ENCODE assay signal across 16 cellular contexts in the genomic region with DNA sequence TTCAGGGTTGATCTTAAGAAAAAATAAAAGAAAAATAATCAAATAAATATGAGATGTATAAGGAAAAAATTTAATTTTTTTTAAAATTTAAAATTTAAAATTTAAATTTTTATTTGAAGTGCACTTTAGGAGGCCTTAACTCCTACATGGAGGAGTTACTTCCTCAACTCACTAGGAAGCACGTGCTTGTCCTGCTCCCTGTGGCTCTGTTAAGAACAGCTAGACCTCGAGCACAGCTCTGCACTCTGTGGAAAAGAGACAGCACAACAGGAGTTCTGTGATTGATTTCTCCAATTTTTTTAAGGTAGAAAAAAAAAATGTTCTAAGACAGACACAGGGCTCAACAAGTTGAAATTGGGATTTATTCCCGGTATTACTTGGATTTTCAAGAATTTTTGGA.
DNase-seq lines count a peak whose midpoint lies in the region; ATAC-seq and TF ChIP-seq lines count a peak whose summit lies in the region.
"Had no signal": no experiment of that assay in that cellular context is flagged by ENCODE, and none has a peak within 500 bp of the region (broad histone marks: within the 10 kb centered on the region; RNA-seq: fewer than 3 reads in every experiment).

No MANE protein-coding gene starts in this region.

- H3K27me3 ChIP-seq in SK-N-SH (ENCODE audit: insufficient read depth): no peaks in the 10 kb centered on the region
- H3K27me3 ChIP-seq in PC-3 (ENCODE audit: low read length): no peaks in the 10 kb centered on the region
- H3K27me3 ChIP-seq in hepatocyte: no peaks in the 10 kb centered on the region
- no peaks in the 10 kb centered on the region for H3K27me3 ChIP-seq in testis
- H3K27me3 ChIP-seq in transverse colon: no peaks in the 10 kb centered on the region

- H4K20me1 ChIP-seq in SK-N-SH (ENCODE audit: insufficient read depth) (no peaks in the 10 kb centered on the region), PC-3 (ENCODE audit: low read length) (no peaks in the 10 kb centered on the region), hepatocyte (ENCODE audit: insufficient read depth, poor library complexity, severe bottlenecking) (no peaks in the 10 kb centered on the region)

- H3K36me3 ChIP-seq in SK-N-SH (replicated peaks in 1 of 2; ENCODE audit: control insufficient read depth in 1 of 2, insufficient read depth in 2 of 2, low read length in 1 of 2): no peaks in the 10 kb centered on the region
- no peaks in the 10 kb centered on the region for H3K36me3 ChIP-seq in PC-3 (ENCODE audit: low read depth, low read length)
- no peaks in the 10 kb centered on the region for H3K36me3 ChIP-seq in hepatocyte (replicated peaks; ENCODE audit: insufficient read depth, low read depth)
- no peaks in the 10 kb centered on the region for H3K36me3 ChIP-seq in testis (ENCODE audit: low read depth, missing control alignments)
- H3K36me3 ChIP-seq in transverse colon: no peaks in the 10 kb centered on the region

- DNase-seq in SK-N-SH (no peak), PC-3 (no peak), hepatocyte (ENCODE audit: low spot score) (peak; percentile 24), testis (peak; percentile 31), SW480 (ENCODE audit: low spot score) (no peak), transverse colon (no peak)
- no peak for DNase-seq in activated CD4-positive, alpha-beta T cell treated with anti-CD3 and anti-CD28 coated beads for 1 hour
- DNase-seq: activated CD4-positive, alpha-beta T cell treated with anti-CD3 and anti-CD28 coated beads, Interleukin-2, amount 50 U/mL, for 1 hour; activated naive CD8-positive, alpha-beta T cell treated with anti-CD3 and anti-CD28 coated beads for 36 hours; effector memory CD8-positive, alpha-beta T cell; NCI-H1694 treated with DMSO at 0.1 percent for 48 hours; stimulated activated CD4-positive, alpha-beta T cell treated with anti-CD3 and anti-CD28 coated beads, Interleukin-12 subunit alpha, Interleukin-12 subunit beta, amount 100 ng/mL, for 4 hours had no signal

- no peaks in the 10 kb centered on the region for H3K9me2 ChIP-seq in SK-N-SH
- no peaks in the 10 kb centered on the region for H3K9me2 ChIP-seq in PC-3 (replicated peaks; ENCODE audit: low read length)
- H3K9me2 ChIP-seq in hepatocyte (replicated peaks; ENCODE audit: insufficient read depth): no peaks in the 10 kb centered on the region

- BruUV-seq in PC-3 (replicated peaks; lab: Mats Ljungman, UMichigan): no TSS peak

- H3K9me3 ChIP-seq in SK-N-SH: no peaks in the 10 kb centered on the region
- no peaks in the 10 kb centered on the region for H3K9me3 ChIP-seq in PC-3 (ENCODE audit: low read length)
- no peaks in the 10 kb centered on the region for H3K9me3 ChIP-seq in hepatocyte (ENCODE audit: low read depth)
- H3K9me3 ChIP-seq in testis: no peaks in the 10 kb centered on the region
- H3K9me3 ChIP-seq in transverse colon: no peaks in the 10 kb centered on the region

- intact Hi-C loops in PC-3 (cut with micrococcal nuclease) (no loop called here), testis (cut with DNase I; ENCODE audit: low total_unique reads) (no loop called here), transverse colon (cut with DNase I; ENCODE audit: low total_unique reads) (no loop called here)

- no peak for TF ChIP-seq CTCF in SK-N-SH (IDR thresholded peaks at IDR 0.05)
- no peak for TF ChIP-seq CTCF in PC-3 (conservative IDR thresholded peaks at IDR 0.05; ENCODE audit: low read depth, low read length)
- no peak for TF ChIP-seq CTCF in hepatocyte (IDR thresholded peaks at IDR 0.05; ENCODE audit: poor library complexity)
- TF ChIP-seq CTCF in testis (IDR thresholded peaks at IDR 0.05): no peak
- TF ChIP-seq CTCF in transverse colon (IDR thresholded peaks at IDR 0.05): no peak

- no peaks in the 10 kb centered on the region for H3F3A ChIP-seq in SK-N-SH (replicated peaks; ENCODE audit: insufficient read depth)
- H3F3A ChIP-seq in PC-3 (ENCODE audit: low read length, unreplicated experiment): no peaks in the 10 kb centered on the region

- H3K4me1 ChIP-seq in SK-N-SH (ENCODE audit: control insufficient read depth in 1 of 2, insufficient read depth in 2 of 2, low read depth in 1 of 2, low read length in 1 of 2) (peaks cover 0 to 5% of the 10 kb centered on the region in 2 experiments; a peak in 2 of 4 replicates), PC-3 (ENCODE audit: insufficient read depth, low read length) (no peaks in the 10 kb centered on the region), hepatocyte (ENCODE audit: insufficient read depth) (peaks cover 5% of the 10 kb centered on the region), testis (peaks cover 8% of the 10 kb centered on the region), transverse colon (no peaks in the 10 kb centered on the region)

- WGBS in SK-N-SH (ENCODE audit: low lambda C conversion rate): 84% methylated on average over 3 of the region's 3 CpGs
- 59% methylated on average over 3 of the region's 3 CpGs for WGBS in hepatocyte (ENCODE audit: low lambda C conversion rate, missing lambda C conversion rate)
- 48 to 55% methylated on average over 3 of the region's 3 CpGs for WGBS in testis, 2 donors
- WGBS in transverse colon (ENCODE audit: low coverage in 1 of 2), 2 donors: 54 to 57% methylated on average over 3 of the region's 3 CpGs

- no peak for TF ChIP-seq EP300 in SK-N-SH (IDR thresholded peaks at IDR 0.05; ENCODE audit: borderline replicate concordance in 1 of 2, low read depth in 1 of 2, low read length in 1 of 2)
- TF ChIP-seq EP300 in transverse colon (IDR thresholded peaks at IDR 0.05; ENCODE audit: low read depth): no peak

- H3K4me2 ChIP-seq in SK-N-SH (no peak overlapping the region), PC-3 (ENCODE audit: low read length) (no peak overlapping the region), hepatocyte (peak overlapping the region; percentile 32)

- ATAC-seq in SK-N-SH treated with all-trans-retinoic acid at 6 μM for 48 hours (0 out of 3 replicates have a peak, but pooled peaks have one; percentile 33), PC-3 (peak; percentile 50)
- ATAC-seq: effector memory CD8-positive, alpha-beta T cell; left lobe of liver had no signal

- no peak overlapping the region for H2AFZ ChIP-seq in SK-N-SH (ENCODE audit: low read depth)
- H2AFZ ChIP-seq in PC-3 (ENCODE audit: low read length): no peak overlapping the region
- no peak overlapping the region for H2AFZ ChIP-seq in hepatocyte

- POLR2A ChIA-PET in SK-N-SH (lab: Yijun Ruan, JAX): no interaction called here
- POLR2A ChIA-PET in PC-3 (lab: Charles Lee; ENCODE audit: unreplicated experiment): interaction anchor here (0.7 kb wide), 1 partner anchor 82 kb away, joined by 3 read pairs; no protein-coding TSS in a partner anchor

- TF ChIP-seq POLR2A in testis (IDR thresholded peaks at IDR 0.05) (no peak), transverse colon (IDR thresholded peaks at IDR 0.05) (no peak)

- CTCF ChIA-PET in SK-N-SH (lab: Yijun Ruan, JAX): no interaction called here
- CTCF ChIA-PET in PC-3 (lab: Charles Lee): no interaction called here

- H3K9ac ChIP-seq in SK-N-SH (no peak overlapping the region), PC-3 (ENCODE audit: low read length) (no peak overlapping the region)

- in situ Hi-C loops in transverse colon (cut with MboI; ENCODE audit: low pct_ligation_motif_present in 1 of 4, low pct_unique_long_range_greater_than_20kb in 1 of 4, low sequenced_read_pairs in 3 of 4): no loop called here

- TF ChIP-seq RAD21 in SK-N-SH (IDR thresholded peaks at IDR 0.05; ENCODE audit: low read length): no peak

- H3K27ac ChIP-seq in SK-N-SH (ENCODE audit: low read depth in 2 of 2, low read length in 1 of 2) (no peak overlapping the region), PC-3 (ENCODE audit: low read length) (no peak overlapping the region), hepatocyte (peak overlapping the region; percentile 11), testis (no peak overlapping the region), transverse colon (no peak overlapping the region)
- H3K27ac ChIP-seq: C4-2B, RWPE1 had no signal

- H3K4me3 ChIP-seq in SK-N-SH (ENCODE audit: low read depth in 2 of 2, low read length in 1 of 2): no peak overlapping the region
- H3K4me3 ChIP-seq in PC-3 (ENCODE audit: low read length): no peak overlapping the region
- no peak overlapping the region for H3K4me3 ChIP-seq in hepatocyte
- H3K4me3 ChIP-seq in testis: no peak overlapping the region
- no peak overlapping the region for H3K4me3 ChIP-seq in transverse colon

- H3K79me2 ChIP-seq in SK-N-SH (ENCODE audit: insufficient read depth): no peaks in the 10 kb centered on the region
- no peaks in the 10 kb centered on the region for H3K79me2 ChIP-seq in PC-3 (ENCODE audit: low read length)
- H3K79me2 ChIP-seq in hepatocyte: no peaks in the 10 kb centered on the region

TF ChIP-seq in SK-N-SH treated with all-trans-retinoic acid at 6 μM for 48 hours, 23 proteins besides CTCF, POLR2A, EP300 and RAD21 (continues in another document):
- TF ChIP-seq TOX (CRISPR knock-in tag; IDR thresholded peaks at IDR 0.05; ENCODE audit: borderline replicate concordance): no peak
- no peak for TF ChIP-seq ZFP30 (CRISPR knock-in tag; IDR thresholded peaks at IDR 0.05)
- TF ChIP-seq ARNTL (CRISPR knock-in tag; IDR thresholded peaks at IDR 0.05; ENCODE audit: borderline replicate concordance, low read depth): no peak

TF ChIP-seq in SK-N-SH, 30 proteins besides CTCF, POLR2A, EP300 and RAD21:
- TF ChIP-seq FOSL2 (IDR thresholded peaks at IDR 0.05; ENCODE audit: borderline replicate concordance, low read depth) (no peak), RXRA (IDR thresholded peaks at IDR 0.05; ENCODE audit: borderline replicate concordance, low read depth) (no peak), RFX5 (IDR thresholded peaks at IDR 0.05; ENCODE audit: low read length) (no peak)

Comparison
In these comparisons a context has a peak if more than half of its experiments do, and no peak if none do; other contexts are left out.
1. DNase-seq: peak in hepatocyte (single experiment) and testis (single experiment); none in SK-N-SH (single experiment), PC-3 (single experiment), SW480 (single experiment), activated CD4-positive, alpha-beta T cell treated with anti-CD3 and anti-CD28 coated beads for 1 hour (single experiment) and transverse colon (single experiment).